ENCODE assay signal across 19 cellular contexts in the genomic region with DNA sequence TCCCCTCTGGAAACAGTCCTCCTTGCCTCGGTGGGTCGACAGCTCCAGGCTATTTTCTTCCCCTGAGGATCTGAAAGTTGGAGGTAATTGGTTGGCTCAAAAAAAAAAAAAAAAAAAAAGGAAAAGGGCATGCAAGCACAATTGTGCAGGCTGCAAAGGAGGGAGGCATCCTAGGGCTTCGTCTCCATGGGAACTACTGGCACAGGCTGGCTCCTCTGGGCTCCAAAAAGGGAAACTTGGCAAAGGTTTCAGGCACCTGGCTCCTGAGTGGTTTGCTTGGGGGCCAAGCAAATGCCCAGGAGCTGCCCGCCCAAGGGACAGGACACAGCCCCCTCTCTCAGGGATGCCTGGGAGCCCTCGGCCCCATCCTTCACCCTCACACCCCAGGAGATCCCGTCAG. TPM values are rescaled to one million over a fixed set of nuclear protein-coding genes. Genes with fewer than 3 reads are reported as not detected.
A peak's percentile ranks its signal among the peaks of the same experiment; 100 is the strongest.
DNase-seq lines count a peak whose midpoint lies in the region; FAIRE-seq and TF ChIP-seq lines count a peak whose summit lies in the region.
"Had no signal": no experiment of that assay in that cellular context is flagged by ENCODE, and none has a peak within 500 bp of the region (broad histone marks: within the 10 kb centered on the region; RNA-seq: fewer than 3 reads in every experiment).

No MANE protein-coding gene starts in this region.

- no peak overlapping the region for H3K27ac Mint-ChIP-seq in mesothelial cell of epicardium
- H3K27ac Mint-ChIP-seq: activated CD8-positive, alpha-beta T cell treated with anti-CD3 and anti-CD28 coated beads for 36 hours; activated T-helper 17 cell treated with anti-CD3 and anti-CD28 coated beads, Interleukin-2, amount 50 U/mL, for 72 hours; CD8-positive, alpha-beta T cell had no signal

- no peaks in the 10 kb centered on the region for H3K36me3 ChIP-seq in effector memory CD4-positive, alpha-beta T cell (ENCODE audit: control insufficient read depth, insufficient read depth, low read length)
- H3K36me3 ChIP-seq: adrenal gland had no signal

- H3K4me3 Mint-ChIP-seq in mesothelial cell of epicardium, result no peak overlapping the region
- H3K4me3 Mint-ChIP-seq: activated CD8-positive, alpha-beta T cell treated with anti-CD3 and anti-CD28 coated beads for 36 hours; activated T-helper 17 cell treated with anti-CD3 and anti-CD28 coated beads, Interleukin-2, amount 50 U/mL, for 72 hours; CD8-positive, alpha-beta T cell had no signal

- no peaks in the 10 kb centered on the region for H3K27me3 ChIP-seq in effector memory CD4-positive, alpha-beta T cell (replicated peaks; ENCODE audit: control insufficient read depth, insufficient read depth, low read length, poor library complexity, severe bottlenecking)
- H3K27me3 ChIP-seq: adrenal gland had no signal

- peaks cover 8% of the 10 kb centered on the region for H3K27me3 Mint-ChIP-seq in mesothelial cell of epicardium (ENCODE audit: low read depth)
- H3K27me3 Mint-ChIP-seq: activated CD8-positive, alpha-beta T cell treated with anti-CD3 and anti-CD28 coated beads for 36 hours had no signal

- no peak for TF ChIP-seq CTCF in mesothelial cell of epicardium (IDR thresholded peaks at IDR 0.05; ENCODE audit: unreplicated experiment)

- no peak overlapping the region for H3K27ac ChIP-seq in effector memory CD4-positive, alpha-beta T cell (ENCODE audit: insufficient read depth, low read length, poor library complexity, severe bottlenecking)
- H3K27ac ChIP-seq: A549, adrenal gland, coronary artery, KMS-11, psoas muscle had no signal

- peaks cover 5% of the 10 kb centered on the region for H3K9me3 ChIP-seq in effector memory CD4-positive, alpha-beta T cell (ENCODE audit: control insufficient read depth, low read length)
- H3K9me3 ChIP-seq: adrenal gland had no signal

- H3K4me3 ChIP-seq in effector memory CD4-positive, alpha-beta T cell (ENCODE audit: insufficient read depth, low read depth, low read length, poor library complexity, severe bottlenecking), result no peak overlapping the region
- H3K4me3 ChIP-seq: A549, adrenal gland, psoas muscle had no signal

- peaks cover 28% of the 10 kb centered on the region for H3K4me1 Mint-ChIP-seq in mesothelial cell of epicardium
- H3K4me1 Mint-ChIP-seq: activated T-helper 17 cell treated with anti-CD3 and anti-CD28 coated beads, Interleukin-2, amount 50 U/mL, for 72 hours had no signal

- no peak for FAIRE-seq in GM19239 (lab: Jason Lieb, UNC)
- FAIRE-seq: A549, GM18507 had no signal

- H3K36me3 Mint-ChIP-seq in mesothelial cell of epicardium, result peaks cover 7% of the 10 kb centered on the region
- H3K36me3 Mint-ChIP-seq: CD8-positive, alpha-beta T cell had no signal

- peaks cover 11% of the 10 kb centered on the region for H3K9me3 Mint-ChIP-seq in mesothelial cell of epicardium

- no peaks in the 10 kb centered on the region for H3K4me1 ChIP-seq in effector memory CD4-positive, alpha-beta T cell (ENCODE audit: control insufficient read depth, insufficient read depth, low read length, poor library complexity, severe bottlenecking)
- H3K4me1 ChIP-seq: A549, adrenal gland, psoas muscle had no signal

- DNase-seq in NCI-H2227 (lab: John Stamatoyannopoulos, UW; ENCODE audit: unreplicated experiment) (peak; percentile 27), NCI-H2227 treated with DMSO at 0.1 percent for 48 hours (lab: John Stamatoyannopoulos, UW) (no peak), NCI-H2196 (lab: John Stamatoyannopoulos, UW; ENCODE audit: unreplicated experiment) (peak; percentile 89), hippocampal formation (lab: John Stamatoyannopoulos, UW) (peak; percentile 29 to 74), superior temporal gyrus (ENCODE audit: extremely low spot score) (peak; percentile 77), mesothelial cell of epicardium (ENCODE audit: low spot score in 2 of 2, unreplicated experiment in 2 of 2) (no peak), GM19239 (ENCODE audit: insufficient read length, low spot score) (no peak)
- no peak for DNase-seq in effector memory CD4-positive, alpha-beta T cell
- DNase-seq: activated CD8-positive, alpha-beta T cell treated with anti-CD3 and anti-CD28 coated beads for 36 hours; adrenal gland; CD8-positive, alpha-beta T cell; erythroblast; glutamatergic neuron; psoas muscle had no signal

RNA-seq across cellular contexts. Expression of gene KCNIP3, which starts 1.1 kb away (rescaled TPM):
- 8.3 to 9.2 TPM (median 8.3 TPM) in 3 replicates for total RNA-seq in mesothelial cell of epicardium
- total RNA-seq: activated CD8-positive, alpha-beta T cell treated with anti-CD3 and anti-CD28 coated beads for 36 hours; activated T-helper 17 cell treated with anti-CD3 and anti-CD28 coated beads, Interleukin-2, amount 50 U/mL, for 72 hours; CD8-positive, alpha-beta T cell had no signal

RNA-seq across cellular contexts. Expression of gene PROM2, which starts 21.8 kb away (rescaled TPM):
- total RNA-seq in mesothelial cell of epicardium, result 20.3 to 23.5 TPM (median 22.1 TPM) in 3 replicates

Comparison
In these comparisons a context has a peak if more than half of its experiments do, and no peak if none do; other contexts are left out.
1. DNase-seq: peak in NCI-H2227 (single experiment), NCI-H2196 (single experiment), hippocampal formation (2 of 2) and superior temporal gyrus (single experiment); none in NCI-H2227 treated with DMSO at 0.1 percent for 48 hours (single experiment), effector memory CD4-positive, alpha-beta T cell (0 of 3), mesothelial cell of epicardium (0 of 2) and GM19239 (single experiment).